In the genomic region with DNA sequence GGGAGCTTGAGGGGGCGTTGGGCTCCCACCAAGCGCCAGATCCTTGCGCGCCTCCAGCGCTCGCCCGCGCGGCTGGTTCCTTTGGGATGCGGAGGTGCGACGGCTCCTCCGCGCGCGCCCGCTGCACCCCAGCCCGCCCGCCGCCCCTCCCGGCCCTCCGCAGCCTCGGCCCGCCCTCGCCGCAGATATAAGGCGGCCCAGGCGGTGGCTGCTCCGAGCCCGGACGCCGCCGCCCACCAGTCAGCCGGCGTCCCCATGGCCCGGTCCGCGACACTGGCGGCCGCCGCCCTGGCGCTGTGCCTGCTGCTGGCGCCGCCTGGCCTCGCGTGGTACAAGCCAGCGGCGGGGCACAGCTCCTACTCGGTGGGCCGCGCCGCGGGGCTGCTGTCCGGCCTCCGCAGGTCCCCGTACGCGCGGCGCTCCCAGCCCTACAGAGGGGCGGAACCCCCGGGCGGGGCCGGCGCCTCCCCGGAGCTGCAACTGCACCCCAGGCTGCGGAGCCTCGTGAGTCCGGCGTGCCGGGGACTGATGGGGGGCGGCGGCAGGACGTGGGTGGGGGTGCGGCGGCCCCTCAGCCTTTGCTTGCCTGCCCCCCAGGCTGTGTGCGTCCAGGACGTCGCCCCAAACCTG, we compare ENCODE assay signal across 8 cellular contexts. TPM values are rescaled to one million over a fixed set of nuclear protein-coding genes. Genes with fewer than 3 reads are reported as not detected.
A peak's percentile ranks its signal among the peaks of the same experiment; 100 is the strongest.
DNase-seq lines count a peak whose midpoint lies in the region; ATAC-seq lines count a peak whose summit lies in the region.

Gene NPB (plus strand): TSS at position 216 of the 630 bp plus-strand sequence. CDS start 40 bp downstream, at position 256.

- no peaks in the 10 kb centered on the region for H3K9me3 Mint-ChIP-seq in activated naive CD8-positive, alpha-beta T cell treated with anti-CD3 and anti-CD28 coated beads for 36 hours

- H3K27ac Mint-ChIP-seq in activated naive CD8-positive, alpha-beta T cell treated with anti-CD3 and anti-CD28 coated beads for 36 hours = no peak within 1 kb of the TSS

- DNase-seq in NCI-H146 (lab: John Stamatoyannopoulos, UW) (peak; percentile 36), NCI-H146 treated with DMSO at 0.1 percent for 48 hours (lab: John Stamatoyannopoulos, UW; ENCODE audit: unreplicated experiment) (no peak)
- peak; percentile 30 for DNase-seq in activated naive CD8-positive, alpha-beta T cell treated with anti-CD3 and anti-CD28 coated beads for 36 hours
- no peak for DNase-seq in stimulated activated naive CD8-positive, alpha-beta T cell treated with anti-CD3 and anti-CD28 coated beads, Interleukin-15, Interleukin-2, amounts not matched to agents 100 U/mL and 50 U/mL, for 24 hours
- DNase-seq in effector CD8-positive, alpha-beta T cell (lab: John Stamatoyannopoulos, UW) = no peak

- H3K27me3 Mint-ChIP-seq in activated naive CD8-positive, alpha-beta T cell treated with anti-CD3 and anti-CD28 coated beads for 36 hours = peaks cover 9% of the 10 kb centered on the region

- peaks cover 2% of the 10 kb centered on the region for H3K4me1 Mint-ChIP-seq in activated naive CD8-positive, alpha-beta T cell treated with anti-CD3 and anti-CD28 coated beads for 36 hours

- no peaks in the 10 kb centered on the region for H3K9me3 ChIP-seq in iPS-18c (ENCODE audit: control insufficient read depth, insufficient read depth, low read length)

- ATAC-seq in stimulated activated naive CD8-positive, alpha-beta T cell treated with anti-CD3 and anti-CD28 coated beads, Interleukin-15, Interleukin-2, amounts not matched to agents 100 U/mL and 50 U/mL, for 24 hours = peak; percentile 16
- no peak for ATAC-seq in HG03039 (IDR thresholded peaks at IDR 0.05; ENCODE audit: unreplicated experiment)
- ATAC-seq in GM18909 (IDR thresholded peaks at IDR 0.05; ENCODE audit: poor library complexity, unreplicated experiment) = no peak

- peaks cover 12% of the 10 kb centered on the region for H3K36me3 Mint-ChIP-seq in activated naive CD8-positive, alpha-beta T cell treated with anti-CD3 and anti-CD28 coated beads for 36 hours

- peak within 1 kb of the TSS; percentile 55 for H3K4me3 ChIP-seq in iPS-18c (ENCODE audit: insufficient read depth, low read depth, low read length)

- no peak within 1 kb of the TSS for H3K4me3 Mint-ChIP-seq in activated naive CD8-positive, alpha-beta T cell treated with anti-CD3 and anti-CD28 coated beads for 36 hours

RNA-seq across cellular contexts. Expression of gene NPB, which starts in this region (rescaled TPM):
- total RNA-seq in activated naive CD8-positive, alpha-beta T cell treated with anti-CD3 and anti-CD28 coated beads for 36 hours = under 1 TPM in 1 of 2 experiments, not detected in 1; 0.47 TPM

Comparison
In these comparisons a context has a peak if more than half of its experiments do, and no peak if none do; other contexts are left out.
1. Peak in DNase-seq in activated naive CD8-positive, alpha-beta T cell treated with anti-CD3 and anti-CD28 coated beads for 36 hours; RNA of the gene not detected or under 1 TPM.